In genomic region chr5:138459311-138459710, GRCh38 we compare ENCODE assay signal across 1 cellular context.
TF ChIP-seq lines count a peak whose summit lies in the region.

No MANE protein-coding gene starts in this region.

TF ChIP-seq in HepG2, 621 proteins besides CTCF, POLR2A, EP300 and RAD21 (continued from another document and continues in another):
- TF ChIP-seq ATF1 (CRISPR knock-in tag; IDR thresholded peaks at IDR 0.05) (peak; percentile 52; the same call in 1 of the 2 replicates), ONECUT2 (CRISPR knock-in tag; IDR thresholded peaks at IDR 0.05) (no peak), ZNF776 (CRISPR knock-in tag; IDR thresholded peaks at IDR 0.05) (peak; percentile 63; the same call in 1 of the 2 replicates), ERF (CRISPR knock-in tag; IDR thresholded peaks at IDR 0.05) (peak; percentile 96), ZSCAN21 (CRISPR knock-in tag; IDR thresholded peaks at IDR 0.05; ENCODE audit: borderline replicate concordance) (peak; percentile 69; the same call in 1 of the 2 replicates), MED13 (CRISPR knock-in tag; IDR thresholded peaks at IDR 0.05) (no peak), TEAD3 (CRISPR knock-in tag; optimal IDR thresholded peaks at IDR 0.05; ENCODE audit: borderline replicate concordance) (peak; percentile 43), ARNTL (CRISPR knock-in tag; IDR thresholded peaks at IDR 0.05) (peak; percentile 76), ATF7 (IDR thresholded peaks at IDR 0.05) (no peak), ATF7 (CRISPR knock-in tag; IDR thresholded peaks at IDR 0.05) (0 out of 2 replicates have a peak, but pooled peaks have one; percentile 29), KLF6 (CRISPR knock-in tag; IDR thresholded peaks at IDR 0.05) (peak; percentile 89; the same call in 1 of the 2 replicates), GZF1 (CRISPR knock-in tag; IDR thresholded peaks at IDR 0.05) (no peak), RFX5 (IDR thresholded peaks at IDR 0.05; ENCODE audit: low read depth, low read length) (no peak), ZBTB33 (CRISPR knock-in tag; IDR thresholded peaks at IDR 0.05) (0 out of 2 replicates have a peak, but pooled peaks have one; percentile 11), XBP1 (CRISPR knock-in tag; IDR thresholded peaks at IDR 0.05) (peak; percentile 86; the same call in 1 of the 2 replicates), RARA (CRISPR knock-in tag; IDR thresholded peaks at IDR 0.05) (peak; percentile 67), JUND (CRISPR knock-in tag; IDR thresholded peaks at IDR 0.05) (peak; percentile 43; the same call in 1 of the 2 replicates), PRMT3 (CRISPR knock-in tag; IDR thresholded peaks at IDR 0.05; ENCODE audit: borderline replicate concordance, low read depth) (no peak), ZNF691 (CRISPR knock-in tag; IDR thresholded peaks at IDR 0.05; ENCODE audit: borderline replicate concordance, low read depth) (0 out of 2 replicates have a peak, but pooled peaks have one; percentile 54), ARID4A (CRISPR knock-in tag; IDR thresholded peaks at IDR 0.05; ENCODE audit: borderline replicate concordance) (peak; percentile 64; the same call in 1 of the 2 replicates), ZNF850 (CRISPR knock-in tag; conservative IDR thresholded peaks at IDR 0.05) (no peak), ZNF34 (CRISPR knock-in tag; IDR thresholded peaks at IDR 0.05; ENCODE audit: borderline replicate concordance) (no peak), ZSCAN9 (CRISPR knock-in tag; IDR thresholded peaks at IDR 0.05; ENCODE audit: borderline replicate concordance) (peak; percentile 92; the same call in 1 of the 2 replicates), ZSCAN31 (CRISPR knock-in tag; IDR thresholded peaks at IDR 0.05; ENCODE audit: low read depth) (0 out of 2 replicates have a peak, but pooled peaks have one; percentile 36), ZFP90 (CRISPR knock-in tag; IDR thresholded peaks at IDR 0.05; ENCODE audit: borderline replicate concordance) (peak; percentile 59; the same call in 1 of the 2 replicates), HMGXB3 (CRISPR knock-in tag; IDR thresholded peaks at IDR 0.05; ENCODE audit: borderline replicate concordance) (peak; percentile 73; the same call in 1 of the 2 replicates), ZFP37 (CRISPR knock-in tag; IDR thresholded peaks at IDR 0.05; ENCODE audit: borderline replicate concordance) (peak; percentile 96), E2F1 (CRISPR knock-in tag; IDR thresholded peaks at IDR 0.05) (no peak), ELF4 (CRISPR knock-in tag; IDR thresholded peaks at IDR 0.05; ENCODE audit: borderline replicate concordance) (peak; percentile 71; the same call in 1 of the 2 replicates), MAX (IDR thresholded peaks at IDR 0.05) (peak; percentile 98), ZNF253 (CRISPR knock-in tag; IDR thresholded peaks at IDR 0.05; ENCODE audit: borderline replicate concordance) (peak; percentile 82; the same call in 1 of the 2 replicates), ZNF280D (CRISPR knock-in tag; IDR thresholded peaks at IDR 0.05) (peak; percentile 65; the same call in 1 of the 2 replicates), ETS1 (CRISPR knock-in tag; IDR thresholded peaks at IDR 0.05) (0 out of 2 replicates have a peak, but pooled peaks have one; percentile 18), YEATS4 (CRISPR knock-in tag; IDR thresholded peaks at IDR 0.05; ENCODE audit: borderline replicate concordance) (0 out of 2 replicates have a peak, but pooled peaks have one; percentile 29), ZBTB26 (CRISPR knock-in tag; IDR thresholded peaks at IDR 0.05; ENCODE audit: borderline replicate concordance) (peak; percentile 70; the same call in 1 of the 2 replicates), ZNF180 (CRISPR knock-in tag; IDR thresholded peaks at IDR 0.05; ENCODE audit: borderline replicate concordance, low read depth) (0 out of 2 replicates have a peak, but pooled peaks have one; percentile 9), MAZ (IDR thresholded peaks at IDR 0.05; ENCODE audit: borderline replicate concordance, low read depth, low read length) (no peak), MAZ (CRISPR knock-in tag; IDR thresholded peaks at IDR 0.05; ENCODE audit: low read depth) (peak; percentile 62; the same call in 1 of the 2 replicates), MEF2D (CRISPR knock-in tag; IDR thresholded peaks at IDR 0.05) (peak; percentile 86; the same call in 1 of the 2 replicates), CEBPG (CRISPR knock-in tag; IDR thresholded peaks at IDR 0.05) (peak; percentile 30; the same call in 1 of the 2 replicates), MAFF (IDR thresholded peaks at IDR 0.05; ENCODE audit: low read depth, low read length) (no peak), RBM22 (optimal IDR thresholded peaks at IDR 0.05; ENCODE audit: low read length) (no peak), KDM2A (CRISPR knock-in tag; IDR thresholded peaks at IDR 0.05; ENCODE audit: borderline replicate concordance, low read depth) (0 out of 2 replicates have a peak, but pooled peaks have one; percentile 44)
